ENCODE assay signal across 8 cellular contexts in genomic region chr1:221839794-221840395, GRCh38.
A peak's percentile ranks its signal among the peaks of the same experiment; 100 is the strongest.
DNase-seq lines count a peak whose midpoint lies in the region; ATAC-seq and TF ChIP-seq lines count a peak whose summit lies in the region.

No MANE protein-coding gene starts in this region.

- POLR2A ChIA-PET in activated CD4-positive, alpha-beta T cell treated with anti-CD3 and anti-CD28 coated beads, Interleukin-2, amount 10 ng/mL, durations not matched to agents 7 days and 5 days (lab: Charles Lee) = no interaction called here

- no peaks in the 10 kb centered on the region for H3K36me3 Mint-ChIP-seq in activated CD4-positive, alpha-beta T cell treated with anti-CD3 and anti-CD28 coated beads, Interleukin-2, amount 10 ng/mL, durations not matched to agents 7 days and 5 days (ENCODE audit: low read depth)

- CTCF ChIA-PET in activated CD4-positive, alpha-beta T cell treated with anti-CD3 and anti-CD28 coated beads, Interleukin-2, amount 10 ng/mL, durations not matched to agents 7 days and 5 days (lab: Charles Lee) = interaction anchor here (2.0 kb wide), 1 partner anchor 13 kb away, joined by 5 read pairs; no protein-coding TSS in a partner anchor

- no peak overlapping the region for H3K27ac ChIP-seq in effector memory CD4-positive, alpha-beta T cell (ENCODE audit: insufficient read depth, low read length, poor library complexity, severe bottlenecking)
- peak overlapping the region; percentile 17 to 50 (median 42) for H3K27ac ChIP-seq in gastrocnemius medialis

- ATAC-seq in GM19372 (IDR thresholded peaks at IDR 0.05; ENCODE audit: low read depth, unreplicated experiment) (peak; percentile 68), HG03457 (IDR thresholded peaks at IDR 0.05; ENCODE audit: unreplicated experiment) (peak; percentile 75), gastrocnemius medialis (peak; percentile 56 to 67)

- no peaks in the 10 kb centered on the region for H3K9me3 ChIP-seq in effector memory CD4-positive, alpha-beta T cell (ENCODE audit: control insufficient read depth, low read length)
- no peaks in the 10 kb centered on the region for H3K9me3 ChIP-seq in gastrocnemius medialis

- DNase-seq in A172 (ENCODE audit: low spot score) (peak; percentile 99), gastrocnemius medialis (peak; percentile 27 to 65), putamen (ENCODE audit: low spot score) (no peak), medulla oblongata (ENCODE audit: extremely low spot score) (no peak)
- DNase-seq in activated CD4-positive, alpha-beta T cell treated with anti-CD3 and anti-CD28 coated beads, Interleukin-2, amount 10 ng/mL, durations not matched to agents 7 days and 5 days = peak; percentile 37
- DNase-seq in effector memory CD4-positive, alpha-beta T cell = peak; percentile 33 to 64 (median 63)

- in situ Hi-C loops in gastrocnemius medialis (cut with MboI; ENCODE audit: low sequenced_read_pairs in 4 of 4) = no loop called here

- H3K4me1 Mint-ChIP-seq in activated CD4-positive, alpha-beta T cell treated with anti-CD3 and anti-CD28 coated beads, Interleukin-2, amount 10 ng/mL, durations not matched to agents 7 days and 5 days = peaks cover 57% of the 10 kb centered on the region

- intact Hi-C loops in gastrocnemius medialis (cut with DNase I; ENCODE audit: low total_unique reads) = no loop called here

- no peaks in the 10 kb centered on the region for H3K9me3 Mint-ChIP-seq in activated CD4-positive, alpha-beta T cell treated with anti-CD3 and anti-CD28 coated beads, Interleukin-2, amount 10 ng/mL, durations not matched to agents 7 days and 5 days

- no peak overlapping the region for H3K4me3 ChIP-seq in effector memory CD4-positive, alpha-beta T cell (ENCODE audit: insufficient read depth, low read depth, low read length, poor library complexity, severe bottlenecking)
- H3K4me3 ChIP-seq in gastrocnemius medialis = no peak overlapping the region

- peaks cover 1% of the 10 kb centered on the region for H3K27me3 Mint-ChIP-seq in activated CD4-positive, alpha-beta T cell treated with anti-CD3 and anti-CD28 coated beads, Interleukin-2, amount 10 ng/mL, durations not matched to agents 7 days and 5 days

- no peaks in the 10 kb centered on the region for H3K27me3 ChIP-seq in effector memory CD4-positive, alpha-beta T cell (replicated peaks; ENCODE audit: control insufficient read depth, insufficient read depth, low read length, poor library complexity, severe bottlenecking)
- no peaks in the 10 kb centered on the region for H3K27me3 ChIP-seq in gastrocnemius medialis

- TF ChIP-seq POLR2A in gastrocnemius medialis (IDR thresholded peaks at IDR 0.05) = no peak

- no peaks in the 10 kb centered on the region for H3K36me3 ChIP-seq in effector memory CD4-positive, alpha-beta T cell (ENCODE audit: control insufficient read depth, insufficient read depth, low read length)
- no peaks in the 10 kb centered on the region for H3K36me3 ChIP-seq in gastrocnemius medialis

- TF ChIP-seq CTCF in gastrocnemius medialis (IDR thresholded peaks at IDR 0.05 in 4 of 5, conservative IDR thresholded peaks at IDR 0.05 in 1 of 5) = no peak

- peak overlapping the region; percentile 70 for H3K27ac Mint-ChIP-seq in activated CD4-positive, alpha-beta T cell treated with anti-CD3 and anti-CD28 coated beads, Interleukin-2, amount 10 ng/mL, durations not matched to agents 7 days and 5 days

- H3K4me1 ChIP-seq in effector memory CD4-positive, alpha-beta T cell (ENCODE audit: control insufficient read depth, insufficient read depth, low read length, poor library complexity, severe bottlenecking) = peaks cover 4% of the 10 kb centered on the region
- no peaks in the 10 kb centered on the region for H3K4me1 ChIP-seq in gastrocnemius medialis

- no peak overlapping the region for H3K4me3 Mint-ChIP-seq in activated CD4-positive, alpha-beta T cell treated with anti-CD3 and anti-CD28 coated beads, Interleukin-2, amount 10 ng/mL, durations not matched to agents 7 days and 5 days

Comparison
In these comparisons a context has a peak if more than half of its experiments do, and no peak if none do; other contexts are left out.
1. DNase-seq: peak in A172 (single experiment), activated CD4-positive, alpha-beta T cell treated with anti-CD3 and anti-CD28 coated beads, Interleukin-2, amount 10 ng/mL, durations not matched to agents 7 days and 5 days (single experiment), effector memory CD4-positive, alpha-beta T cell (3 of 3) and gastrocnemius medialis (2 of 2); none in putamen (single experiment) and medulla oblongata (single experiment).
2. Peak in every context shown above with its lines, with median percentiles within 50 percentile points of each other: ATAC-seq.